Comparison of ENCODE assay signal across 32 cellular contexts in genomic region chr1:236512019-236512418, GRCh38.
"Had no signal": no experiment of that assay in that cellular context is flagged by ENCODE, and none has a peak within 500 bp of the region (broad histone marks: within the 10 kb centered on the region; RNA-seq: fewer than 3 reads in every experiment).

No MANE protein-coding gene starts in this region.

- H3K9me3 Mint-ChIP-seq: activated CD4-positive, alpha-beta memory T cell treated with anti-CD3 and anti-CD28 coated beads for 36 hours; activated naive CD8-positive, alpha-beta T cell treated with anti-CD3 and anti-CD28 coated beads for 36 hours; activated T-cell treated with anti-CD3 and anti-CD28 coated beads, Interleukin-2, amount 50 U/mL, for 72 hours; activated T-helper 17 cell treated with anti-CD3 and anti-CD28 coated beads, Interleukin-2, amount 50 U/mL, for 72 hours had no signal

- H3K36me3 Mint-ChIP-seq: activated CD4-positive, alpha-beta memory T cell treated with anti-CD3 and anti-CD28 coated beads for 36 hours; activated CD8-positive, alpha-beta memory T cell treated with anti-CD3 and anti-CD28 coated beads, Interleukin-2, amount 10 ng/mL, durations not matched to agents 7 days and 5 days; activated naive CD8-positive, alpha-beta T cell treated with anti-CD3 and anti-CD28 coated beads for 36 hours had no signal

- H3K27ac Mint-ChIP-seq: activated CD4-positive, alpha-beta memory T cell treated with anti-CD3 and anti-CD28 coated beads for 36 hours; activated CD4-positive, alpha-beta T cell treated with anti-CD3 and anti-CD28 coated beads for 36 hours; activated CD8-positive, alpha-beta memory T cell treated with anti-CD3 and anti-CD28 coated beads, Interleukin-2, amount 10 ng/mL, durations not matched to agents 7 days and 5 days; activated naive CD8-positive, alpha-beta T cell treated with anti-CD3 and anti-CD28 coated beads for 36 hours; activated T-cell treated with anti-CD3 and anti-CD28 coated beads, Interleukin-2, amount 50 U/mL, for 72 hours; activated T-helper 17 cell treated with anti-CD3 and anti-CD28 coated beads, Interleukin-2, amount 50 U/mL, for 72 hours had no signal

- ATAC-seq: activated CD4-positive, alpha-beta T cell treated with anti-CD3 and anti-CD28 coated beads for 36 hours; activated CD4-positive, CD25-positive, alpha-beta regulatory T cell treated with anti-CD3 and anti-CD28 coated beads, Interleukin-2, amount 50 U/mL, for 24 hours; activated CD8-positive, alpha-beta memory T cell treated with anti-CD3 and anti-CD28 coated beads, Interleukin-2, amount 10 ng/mL, durations not matched to agents 7 days and 5 days; activated T-cell treated with anti-CD3 and anti-CD28 coated beads, Interleukin-2, amount 50 U/mL, for 72 hours; activated T-helper 17 cell treated with anti-CD3 and anti-CD28 coated beads, Interleukin-2, amount 50 U/mL, for 72 hours; PC-3; Right ventricle myocardium inferior; SK-N-SH treated with all-trans-retinoic acid at 6 μM for 48 hours had no signal

- H3K4me1 ChIP-seq: breast epithelium had no signal

- H3K9me3 ChIP-seq: ascending aorta, breast epithelium, MG63 had no signal

- H3K27me3 Mint-ChIP-seq: activated CD4-positive, alpha-beta memory T cell treated with anti-CD3 and anti-CD28 coated beads for 36 hours; activated CD4-positive, alpha-beta T cell treated with anti-CD3 and anti-CD28 coated beads for 36 hours; activated T-helper 17 cell treated with anti-CD3 and anti-CD28 coated beads, Interleukin-2, amount 50 U/mL, for 72 hours had no signal

- DNase-seq: activated CD4-positive, alpha-beta memory T cell treated with anti-CD3 and anti-CD28 coated beads for 36 hours; activated CD4-positive, alpha-beta T cell treated with anti-CD3 and anti-CD28 coated beads for 36 hours; activated CD4-positive, alpha-beta T cell treated with anti-CD3 and anti-CD28 coated beads, Interleukin-2, amount 50 U/mL, for 1 hour; activated CD8-positive, alpha-beta memory T cell treated with anti-CD3 and anti-CD28 coated beads, Interleukin-2, amount 10 ng/mL, durations not matched to agents 7 days and 5 days; activated CD8-positive, alpha-beta memory T cell treated with anti-CD3 and anti-CD28 coated beads, Interleukin-2, amount 50 U/mL, for 48 hours; activated effector memory CD4-positive, alpha-beta T cell treated with anti-CD3 and anti-CD28 coated beads, Interleukin-2, amount 50 U/mL, for 16 hours; activated naive CD4-positive, alpha-beta T cell; activated naive CD4-positive, alpha-beta T cell treated with anti-CD3 and anti-CD28 coated beads, Interleukin-2, amount 50 U/mL, for 16 hours; activated naive CD8-positive, alpha-beta T cell treated with anti-CD3 and anti-CD28 coated beads for 36 hours; activated T-cell treated with anti-CD3 and anti-CD28 coated beads, Interleukin-2, amount 50 U/mL, for 72 hours; amniotic stem cell; Karpas-422; MG63; NCI-H1048; NCI-H1105 treated with DMSO at 0.1 percent for 48 hours; NCI-H1694; NCI-H1930; NCI-H2081 treated with DMSO at 0.1 percent for 48 hours; NCI-H345; NCI-H524 treated with DMSO at 0.1 percent for 48 hours; NK-92 treated with Interleukin-12 subunit alpha and Interleukin-12 subunit beta, amount 100 ng/mL, for 24 hours; PC-3; SIG-M5; T-helper 1 cell; T1000 had no signal

- H3K27ac ChIP-seq: breast epithelium, RWPE1 had no signal

- H3K4me3 ChIP-seq: breast epithelium, MG63 had no signal

- H3K36me3 ChIP-seq: ascending aorta, breast epithelium, MG63 had no signal

- H3K4me3 Mint-ChIP-seq: activated CD4-positive, alpha-beta memory T cell treated with anti-CD3 and anti-CD28 coated beads for 36 hours; activated CD4-positive, alpha-beta T cell treated with anti-CD3 and anti-CD28 coated beads for 36 hours; activated CD8-positive, alpha-beta memory T cell treated with anti-CD3 and anti-CD28 coated beads, Interleukin-2, amount 10 ng/mL, durations not matched to agents 7 days and 5 days; activated naive CD8-positive, alpha-beta T cell treated with anti-CD3 and anti-CD28 coated beads for 36 hours; activated T-cell treated with anti-CD3 and anti-CD28 coated beads, Interleukin-2, amount 50 U/mL, for 72 hours; activated T-helper 17 cell treated with anti-CD3 and anti-CD28 coated beads, Interleukin-2, amount 50 U/mL, for 72 hours had no signal

- H3K27me3 ChIP-seq: ascending aorta, breast epithelium, MG63 had no signal
